In the genomic region with DNA sequence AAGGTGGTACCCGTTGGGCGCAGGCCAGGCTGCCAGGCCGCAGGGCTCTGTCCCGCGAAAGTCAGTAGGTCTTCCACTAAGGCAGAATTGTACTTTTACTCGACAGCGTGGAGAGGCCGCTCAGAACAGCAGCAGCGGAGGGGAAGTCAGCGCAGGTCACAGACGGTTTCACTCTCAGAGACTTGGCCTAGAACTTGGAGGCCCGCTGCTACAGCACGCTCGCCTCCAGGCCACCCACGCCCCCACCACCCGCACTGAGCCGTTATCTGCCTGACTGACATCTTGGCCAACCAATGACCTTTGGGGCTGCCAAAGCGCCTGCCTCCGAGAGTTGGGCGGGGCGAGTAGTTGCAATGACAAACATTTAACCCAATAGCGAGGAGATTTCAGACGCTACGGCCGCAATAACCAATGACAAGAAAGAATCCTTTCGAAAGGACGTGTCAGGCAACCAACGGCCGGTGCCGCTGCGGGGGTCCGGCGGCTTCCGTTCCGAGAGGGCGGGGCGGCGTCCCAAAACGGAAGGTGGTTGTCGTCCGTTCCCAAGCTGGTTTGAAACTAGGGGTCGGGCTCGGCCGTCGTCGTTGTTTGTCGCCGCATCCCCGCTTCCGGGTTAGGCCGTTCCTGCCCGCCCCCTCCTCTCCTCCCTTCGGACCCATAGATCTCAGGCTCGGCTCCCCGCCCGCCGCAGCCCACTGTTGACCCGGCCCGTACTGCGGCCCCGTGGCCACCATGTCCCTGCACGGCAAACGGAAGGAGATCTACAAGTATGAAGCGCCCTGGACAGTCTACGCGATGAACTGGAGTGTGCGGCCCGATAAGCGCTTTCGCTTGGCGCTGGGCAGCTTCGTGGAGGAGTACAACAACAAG, we compare ENCODE assay signal across 8 cellular contexts. TPM values are rescaled to one million over a fixed set of nuclear protein-coding genes. Genes with fewer than 3 reads are reported as not detected.
A peak's percentile ranks its signal among the peaks of the same experiment; 100 is the strongest.
DNase-seq lines count a peak whose midpoint lies in the region; ATAC-seq and TF ChIP-seq lines count a peak whose summit lies in the region.

Gene DCAF7, plus strand, starts transcription at position 532 of the 870 bp plus-strand sequence. Its CDS starts 201 bp downstream, at position 733.

- H3K9me3 ChIP-seq in H9 (ENCODE audit: control insufficient read depth, low read depth, low read length), result no peaks in the 10 kb centered on the region
- H3K9me3 ChIP-seq in MG63, result no peaks in the 10 kb centered on the region

- no CpG with 5 or more reads among the region's 72 CpGs for WGBS in H9 (ENCODE audit: extremely low coverage, insufficient read length, low lambda C conversion rate)

- H3T11ph ChIP-seq in H9 (ENCODE audit: low read length), result no peak within 1 kb of the TSS

- peak within 1 kb of the TSS; percentile 68 for H3K9ac ChIP-seq in H9 (ENCODE audit: extremely low read depth, insufficient read length, low read length)

- peak; percentile 98 for ATAC-seq in stimulated activated naive CD8-positive, alpha-beta T cell treated with anti-CD3 and anti-CD28 coated beads, Interleukin-15, amount 100 ng/mL, for 72 hours

- no peak within 1 kb of the TSS for H2AK5ac ChIP-seq in H9 (ENCODE audit: insufficient read length, low read length)

- peak within 1 kb of the TSS; percentile 98 to 99 for H3K4me3 Mint-ChIP-seq in H9
- peak within 1 kb of the TSS; percentile 93 for H3K4me3 Mint-ChIP-seq in nephron progenitor cell
- peak within 1 kb of the TSS; percentile 97 to 98 for H3K4me3 Mint-ChIP-seq in stimulated activated naive CD8-positive, alpha-beta T cell treated with anti-CD3 and anti-CD28 coated beads, Interleukin-15, amount 100 ng/mL, for 72 hours

- no peaks in the 10 kb centered on the region for H3K27me3 ChIP-seq in H9 (ENCODE audit: insufficient read depth, low read length)
- no peaks in the 10 kb centered on the region for H3K27me3 ChIP-seq in MG63

- H4K8ac ChIP-seq in H9 (replicated peaks; ENCODE audit: insufficient read length, low read depth, low read length), result no peak within 1 kb of the TSS

- H3K79me1 ChIP-seq in H9 (ENCODE audit: insufficient read depth, low read depth, low read length, poor library complexity, severe bottlenecking), result no peaks in the 10 kb centered on the region

- DNase-seq in ELR (ENCODE audit: low read depth), result peak; percentile 100
- DNase-seq in H9, result peak; percentile 100
- peak; percentile 100 for DNase-seq in MG63
- DNase-seq in SHP77 treated with DMSO at 0.1 percent for 48 hours (lab: John Stamatoyannopoulos, UW), result peak; percentile 99
- peak; percentile 100 for DNase-seq in activated effector memory CD4-positive, alpha-beta T cell treated with anti-CD3 and anti-CD28 coated beads, Interleukin-2, amount 50 U/mL, for 16 hours
- peak; percentile 100 for DNase-seq in fibroblast of the aortic adventitia (ENCODE audit: low read depth)
- DNase-seq in nephron progenitor cell, result peak; percentile 100
- peak; percentile 100 for DNase-seq in stimulated activated naive CD8-positive, alpha-beta T cell treated with anti-CD3 and anti-CD28 coated beads, Interleukin-15, amount 100 ng/mL, for 72 hours

- no peak within 1 kb of the TSS for H3K4ac ChIP-seq in H9 (ENCODE audit: low read depth, low read length)

- H3K27ac ChIP-seq in H9 (ENCODE audit: insufficient read length, low read depth, low read length), result no peak within 1 kb of the TSS

- peaks cover 21% of the 10 kb centered on the region for H3K79me2 ChIP-seq in H9 (ENCODE audit: insufficient read depth, low read length)

- H3K9me3 Mint-ChIP-seq in H9 (no peaks in the 10 kb centered on the region), nephron progenitor cell (no peaks in the 10 kb centered on the region)
- no peaks in the 10 kb centered on the region for H3K9me3 Mint-ChIP-seq in stimulated activated naive CD8-positive, alpha-beta T cell treated with anti-CD3 and anti-CD28 coated beads, Interleukin-15, amount 100 ng/mL, for 72 hours

- H2BK15ac ChIP-seq in H9 (ENCODE audit: low read depth, low read length), result no peak within 1 kb of the TSS

- no peak within 1 kb of the TSS for H4K5ac ChIP-seq in H9 (ENCODE audit: insufficient read length, low read depth, low read length)

- H4K20me1 ChIP-seq in H9 (ENCODE audit: control insufficient read depth, insufficient read depth, insufficient read length), result no peaks in the 10 kb centered on the region

- H3K4me2 ChIP-seq in H9 (ENCODE audit: insufficient read depth, insufficient read length, low read length), result peak within 1 kb of the TSS; percentile 99

- H3K4me3 ChIP-seq in MG63, result peak within 1 kb of the TSS; percentile 95
- H3K4me3 ChIP-seq in fibroblast of the aortic adventitia (ENCODE audit: low read depth, low read length), result peak within 1 kb of the TSS; percentile 92

- H3K4me1 Mint-ChIP-seq in H9, result peaks cover 19 to 24% of the 10 kb centered on the region in 2 experiments
- peaks cover 30% of the 10 kb centered on the region for H3K4me1 Mint-ChIP-seq in nephron progenitor cell
- peaks cover 35% of the 10 kb centered on the region for H3K4me1 Mint-ChIP-seq in stimulated activated naive CD8-positive, alpha-beta T cell treated with anti-CD3 and anti-CD28 coated beads, Interleukin-15, amount 100 ng/mL, for 72 hours

- H3K27me3 Mint-ChIP-seq in H9 (ENCODE audit: low read depth) (peaks cover 1% of the 10 kb centered on the region; the same call in 1 of the 2 replicates), nephron progenitor cell (ENCODE audit: low read depth, poor library complexity) (peaks cover 12% of the 10 kb centered on the region)
- no peaks in the 10 kb centered on the region for H3K27me3 Mint-ChIP-seq in stimulated activated naive CD8-positive, alpha-beta T cell treated with anti-CD3 and anti-CD28 coated beads, Interleukin-15, amount 100 ng/mL, for 72 hours

- H2BK120ac ChIP-seq in H9 (ENCODE audit: low read depth, low read length, poor library complexity, severe bottlenecking), result no peak within 1 kb of the TSS

- H3K4me1 ChIP-seq in H9 (ENCODE audit: insufficient read depth, low read length), result no peaks in the 10 kb centered on the region

- no peak within 1 kb of the TSS for H2BK12ac ChIP-seq in H9 (ENCODE audit: insufficient read length, low read depth, low read length)

- H3K36me3 ChIP-seq in MG63, result peaks cover 27% of the 10 kb centered on the region

- peaks cover 9% of the 10 kb centered on the region for H3K23me2 ChIP-seq in H9 (ENCODE audit: insufficient read length, low read depth, low read length, poor library complexity, severe bottlenecking)

- H3K27ac Mint-ChIP-seq in H9 (peak within 1 kb of the TSS; percentile 98 to 100 (median 98)), nephron progenitor cell (peak within 1 kb of the TSS; percentile 99)
- H3K27ac Mint-ChIP-seq in stimulated activated naive CD8-positive, alpha-beta T cell treated with anti-CD3 and anti-CD28 coated beads, Interleukin-15, amount 100 ng/mL, for 72 hours, result peak within 1 kb of the TSS; percentile 98 to 99

- H2AFZ ChIP-seq in H9 (ENCODE audit: low read length), result no peak within 1 kb of the TSS

- H3K36me3 Mint-ChIP-seq in H9 (ENCODE audit: insufficient read depth in 1 of 3, low read depth in 3 of 3) (peaks cover 0 to 5% (median 4%) of the 10 kb centered on the region in 3 experiments; a peak in 2 of 7 replicates), nephron progenitor cell (ENCODE audit: low read depth) (peaks cover 15% of the 10 kb centered on the region)

- no peak within 1 kb of the TSS for H2BK20ac ChIP-seq in H9 (ENCODE audit: low read depth, low read length, poor library complexity, severe bottlenecking)

- TF ChIP-seq CTCF in H9 (conservative IDR thresholded peaks at IDR 0.05) (no peak), fibroblast of the aortic adventitia (IDR thresholded peaks at IDR 0.05; ENCODE audit: insufficient read depth, low read length) (no peak), nephron progenitor cell (IDR thresholded peaks at IDR 0.05) (no peak)

- H3K56ac ChIP-seq in H9 (ENCODE audit: insufficient read length, low read depth, low read length), result no peak within 1 kb of the TSS

- peak within 1 kb of the TSS; percentile 30 for H3K18ac ChIP-seq in H9 (ENCODE audit: insufficient read length, low read depth, low read length)

- no peak within 1 kb of the TSS for H3K23ac ChIP-seq in H9 (ENCODE audit: insufficient read length, low read depth, low read length)

- H3K14ac ChIP-seq in H9 (ENCODE audit: insufficient read depth, low read length), result peak within 1 kb of the TSS; percentile 34; the same call in 1 of the 2 replicates

- no peak within 1 kb of the TSS for H4K91ac ChIP-seq in H9 (ENCODE audit: insufficient read length, low read depth, low read length)

- H2BK5ac ChIP-seq in H9 (ENCODE audit: insufficient read length, low read length), result no peak within 1 kb of the TSS

RNA-seq across cellular contexts. Expression of gene DCAF7, which starts in this region (rescaled TPM):
- total RNA-seq in H9 (2021) (86.2 and 88.8 TPM in 2 replicates), fibroblast of the aortic adventitia (ENCODE audit: low replicate concordance) (28.5 and 31.5 TPM in 2 replicates)
- 7.5 and 21.6 TPM in 2 replicates for total RNA-seq in MG63 (2014; rRNA removed; shearing (Covaris generic); ENCODE audit: low replicate concordance)
